12 cellular contexts compared by ENCODE assay signal in the genomic region with DNA sequence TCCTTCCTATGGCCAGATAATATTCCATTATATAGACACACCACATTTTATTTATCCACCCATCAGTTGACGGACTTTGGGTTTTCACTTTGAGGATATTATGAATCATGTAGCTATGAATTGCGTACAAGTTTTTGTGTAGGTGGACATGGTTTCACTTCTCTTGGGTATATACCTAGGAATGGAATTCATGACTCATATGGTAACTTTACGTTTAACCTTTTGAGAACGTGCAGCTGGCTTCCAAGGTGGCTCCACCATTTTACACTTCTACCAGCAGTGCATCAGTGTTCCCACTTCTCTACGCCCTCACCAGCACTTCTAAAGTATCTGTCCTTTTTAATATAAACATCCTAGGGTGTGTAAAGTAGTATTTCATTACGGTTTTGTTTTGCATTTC.
DNase-seq lines count a peak whose midpoint lies in the region; ATAC-seq and TF ChIP-seq lines count a peak whose summit lies in the region.
"Had no signal": no experiment of that assay in that cellular context is flagged by ENCODE, and none has a peak within 500 bp of the region (broad histone marks: within the 10 kb centered on the region; RNA-seq: fewer than 3 reads in every experiment).

No MANE protein-coding gene starts in this region.

- H3K9me3 Mint-ChIP-seq in activated naive CD4-positive, alpha-beta T cell treated with anti-CD3 and anti-CD28 coated beads, Interleukin-2, amount 50 U/mL, for 72 hours = peaks cover 4 to 13% of the 10 kb centered on the region in 2 donors

- no peaks in the 10 kb centered on the region for H3K79me2 ChIP-seq in OCI-LY7 (ENCODE audit: insufficient read depth, low read depth, low read length)

- CTCF ChIA-PET in OCI-LY7 (lab: Charles Lee; ENCODE audit: unreplicated experiment) = no interaction called here

- H3K36me3 Mint-ChIP-seq in activated naive CD4-positive, alpha-beta T cell treated with anti-CD3 and anti-CD28 coated beads, Interleukin-2, amount 50 U/mL, for 72 hours = peaks cover 19 to 33% of the 10 kb centered on the region in 2 donors

- peak in 1 of 2 donors; percentile 36 for DNase-seq in activated naive CD4-positive, alpha-beta T cell treated with anti-CD3 and anti-CD28 coated beads, Interleukin-2, amount 50 U/mL, for 72 hours (ENCODE audit: low spot score in 2 of 2)
- DNase-seq in NCI-H2196 treated with DMSO at 0.1 percent for 48 hours (lab: John Stamatoyannopoulos, UW; ENCODE audit: unreplicated experiment) (no peak), ascending aorta (ENCODE audit: low spot score in 2 of 2) (no peak), NCI-H2107 treated with DMSO at 0.1 percent for 48 hours (lab: John Stamatoyannopoulos, UW; ENCODE audit: unreplicated experiment) (no peak), OCI-LY7 (ENCODE audit: low spot score) (no peak)
- DNase-seq: DND-41, NCI-H2081, testis had no signal

- TF ChIP-seq CTCF in ascending aorta (IDR thresholded peaks at IDR 0.05) (no peak), OCI-LY7 (conservative IDR thresholded peaks at IDR 0.05; ENCODE audit: low read length) (no peak)

- BruUV-seq in OCI-LY7 (replicated peaks; lab: Mats Ljungman, UMichigan) = no TSS peak

- H3K27ac ChIP-seq in BLaER1 (peak overlapping the region; percentile 74), ascending aorta (no peak overlapping the region), OCI-LY7 (ENCODE audit: low read depth, low read length, poor library complexity, severe bottlenecking) (no peak overlapping the region)
- H3K27ac ChIP-seq: testis had no signal

- no peaks in the 10 kb centered on the region for H3K9me2 ChIP-seq in OCI-LY7 (ENCODE audit: insufficient read depth, low read length)

- H3K4me1 ChIP-seq in BLaER1 (peaks cover 54% of the 10 kb centered on the region), ascending aorta (no peaks in the 10 kb centered on the region), OCI-LY7 (ENCODE audit: insufficient read depth, low read length, poor library complexity, severe bottlenecking) (no peaks in the 10 kb centered on the region)
- H3K4me1 ChIP-seq: testis had no signal

- ATAC-seq in GM19372 (IDR thresholded peaks at IDR 0.05; ENCODE audit: low read depth, unreplicated experiment) (peak; percentile 80), HG03108 (IDR thresholded peaks at IDR 0.05; ENCODE audit: unreplicated experiment) (peak; percentile 80)
- peak; percentile 84 to 85 for ATAC-seq in activated naive CD4-positive, alpha-beta T cell treated with anti-CD3 and anti-CD28 coated beads, Interleukin-2, amount 50 U/mL, for 72 hours

- H3K27me3 ChIP-seq in BLaER1 (no peaks in the 10 kb centered on the region), ascending aorta (no peaks in the 10 kb centered on the region)
- H3K27me3 ChIP-seq: testis had no signal

- H3K4me3 ChIP-seq in BLaER1 (no peak overlapping the region), ascending aorta (no peak overlapping the region), OCI-LY7 (ENCODE audit: low read depth, low read length, poor library complexity, severe bottlenecking) (no peak overlapping the region)
- H3K4me3 ChIP-seq: testis had no signal

- peak overlapping the region; percentile 86 to 97 for H3K27ac Mint-ChIP-seq in activated naive CD4-positive, alpha-beta T cell treated with anti-CD3 and anti-CD28 coated beads, Interleukin-2, amount 50 U/mL, for 72 hours
- H3K27ac Mint-ChIP-seq: brain had no signal

- intact Hi-C loops in ascending aorta (cut with DNase I) = no loop called here
- intact Hi-C loops in OCI-LY7 (cut with micrococcal nuclease; ENCODE audit: unreplicated experiment) = no loop called here

- no peak overlapping the region for H2AFZ ChIP-seq in OCI-LY7 (ENCODE audit: low read length)

- H3K9ac ChIP-seq in BLaER1 = no peak overlapping the region

- H3K36me3 ChIP-seq in BLaER1 (no peaks in the 10 kb centered on the region), ascending aorta (no peaks in the 10 kb centered on the region), OCI-LY7 (ENCODE audit: insufficient read depth, low read length) (no peaks in the 10 kb centered on the region)

- H3K9me3 ChIP-seq in BLaER1 (no peaks in the 10 kb centered on the region; the same call in 1 of the 2 replicates), ascending aorta (no peaks in the 10 kb centered on the region), OCI-LY7 (ENCODE audit: low read length) (no peaks in the 10 kb centered on the region)
- H3K9me3 ChIP-seq: testis had no signal

- H3K4me2 ChIP-seq in BLaER1 (peak overlapping the region; percentile 72), OCI-LY7 (ENCODE audit: low read length) (no peak overlapping the region)

- H4K20me1 ChIP-seq in BLaER1 = no peaks in the 10 kb centered on the region
- H4K20me1 ChIP-seq in OCI-LY7 (ENCODE audit: insufficient read depth, low read length) = no peaks in the 10 kb centered on the region

- POLR2A ChIA-PET in OCI-LY7 (lab: Charles Lee) = interaction anchor here (2.3 kb wide), 1 partner anchor 11 kb away, joined by 9 read pairs; no protein-coding TSS in a partner anchor
